Comparison of ENCODE assay signal across 1 cellular context in genomic region chr12:56116267-56117081, GRCh38.
TF ChIP-seq lines count a peak whose summit lies in the region.

Gene RPL41 (plus strand): TSS chr12:56116633.

TF ChIP-seq in HepG2, 621 proteins besides CTCF, POLR2A, EP300 and RAD21 (continued from another document and continues in another):
- TF ChIP-seq ZNF280D (CRISPR knock-in tag; IDR thresholded peaks at IDR 0.05) (no peak), ZNF136 (CRISPR knock-in tag; IDR thresholded peaks at IDR 0.05; ENCODE audit: low read depth) (no peak), RBFOX2 (IDR thresholded peaks at IDR 0.05; ENCODE audit: low read depth, low read length) (peak; percentile 77), ZNF737 (CRISPR knock-in tag; IDR thresholded peaks at IDR 0.05; ENCODE audit: borderline replicate concordance) (no peak), DMAP1 (CRISPR knock-in tag; IDR thresholded peaks at IDR 0.05) (peak; percentile 95), UBTF (CRISPR knock-in tag; IDR thresholded peaks at IDR 0.05) (peak; percentile 42; the same call in 1 of the 2 replicates), ATF7 (IDR thresholded peaks at IDR 0.05) (no peak), ATF7 (CRISPR knock-in tag; IDR thresholded peaks at IDR 0.05) (peak; percentile 71; the same call in 1 of the 2 replicates), ZNF740 (CRISPR knock-in tag; IDR thresholded peaks at IDR 0.05) (peak; percentile 99), ZHX1 (CRISPR knock-in tag; IDR thresholded peaks at IDR 0.05; ENCODE audit: low read depth) (0 out of 2 replicates have a peak, but pooled peaks have one; percentile 67), THYN1 (CRISPR knock-in tag; IDR thresholded peaks at IDR 0.05; ENCODE audit: borderline replicate concordance, low read depth) (no peak), FOXM1 (CRISPR knock-in tag; IDR thresholded peaks at IDR 0.05) (no peak), MEIS1 (CRISPR knock-in tag; IDR thresholded peaks at IDR 0.05; ENCODE audit: borderline replicate concordance) (no peak; the same call in none of the 2 replicates), DPF2 (CRISPR knock-in tag; IDR thresholded peaks at IDR 0.05; ENCODE audit: borderline replicate concordance, low read depth) (no peak), CAMTA2 (CRISPR knock-in tag; IDR thresholded peaks at IDR 0.05; ENCODE audit: borderline replicate concordance) (no peak), ZNF788 (CRISPR knock-in tag; IDR thresholded peaks at IDR 0.05; ENCODE audit: borderline replicate concordance) (peak; percentile 42; the same call in 1 of the 2 replicates), CHD2 (IDR thresholded peaks at IDR 0.05; ENCODE audit: low read depth, low read length) (no peak), ATM (IDR thresholded peaks at IDR 0.05; ENCODE audit: borderline replicate concordance) (no peak), PRPF4 (IDR thresholded peaks at IDR 0.05; ENCODE audit: low read depth, low read length, poor library complexity, severe bottlenecking) (peak; percentile 12), GMEB2 (CRISPR knock-in tag; IDR thresholded peaks at IDR 0.05; ENCODE audit: low read depth) (peak; percentile 44; the same call in 1 of the 2 replicates), ZHX2 (IDR thresholded peaks at IDR 0.05; ENCODE audit: low read depth) (peak; percentile 87), ZHX2 (CRISPR knock-in tag; IDR thresholded peaks at IDR 0.05; ENCODE audit: borderline replicate concordance) (0 out of 2 replicates have a peak, but pooled peaks have one; percentile 80)
- TF ChIP-seq, protein P1, sequence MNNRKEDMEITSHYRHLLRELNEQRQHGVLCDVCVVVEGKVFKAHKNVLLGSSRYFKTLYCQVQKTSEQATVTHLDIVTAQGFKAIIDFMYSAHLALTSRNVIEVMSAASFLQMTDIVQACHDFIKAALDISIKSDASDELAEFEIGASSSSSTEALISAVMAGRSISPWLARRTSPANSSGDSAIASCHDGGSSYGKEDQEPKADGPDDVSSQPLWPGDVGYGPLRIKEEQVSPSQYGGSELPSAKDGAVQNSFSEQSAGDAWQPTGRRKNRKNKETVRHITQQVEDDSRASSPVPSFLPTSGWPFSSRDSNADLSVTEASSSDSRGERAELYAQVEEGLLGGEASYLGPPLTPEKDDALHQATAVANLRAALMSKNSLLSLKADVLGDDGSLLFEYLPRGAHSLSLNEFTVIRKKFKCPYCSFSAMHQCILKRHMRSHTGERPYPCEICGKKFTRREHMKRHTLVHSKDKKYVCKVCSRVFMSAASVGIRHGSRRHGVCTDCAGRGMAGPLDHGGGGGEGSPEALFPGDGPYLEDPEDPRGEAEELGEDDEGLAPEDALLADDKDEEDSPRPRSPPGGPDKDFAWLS (CRISPR knock-in tag; IDR thresholded peaks at IDR 0.05; ENCODE audit: borderline replicate concordance), result no peak
- TF ChIP-seq, protein P2, sequence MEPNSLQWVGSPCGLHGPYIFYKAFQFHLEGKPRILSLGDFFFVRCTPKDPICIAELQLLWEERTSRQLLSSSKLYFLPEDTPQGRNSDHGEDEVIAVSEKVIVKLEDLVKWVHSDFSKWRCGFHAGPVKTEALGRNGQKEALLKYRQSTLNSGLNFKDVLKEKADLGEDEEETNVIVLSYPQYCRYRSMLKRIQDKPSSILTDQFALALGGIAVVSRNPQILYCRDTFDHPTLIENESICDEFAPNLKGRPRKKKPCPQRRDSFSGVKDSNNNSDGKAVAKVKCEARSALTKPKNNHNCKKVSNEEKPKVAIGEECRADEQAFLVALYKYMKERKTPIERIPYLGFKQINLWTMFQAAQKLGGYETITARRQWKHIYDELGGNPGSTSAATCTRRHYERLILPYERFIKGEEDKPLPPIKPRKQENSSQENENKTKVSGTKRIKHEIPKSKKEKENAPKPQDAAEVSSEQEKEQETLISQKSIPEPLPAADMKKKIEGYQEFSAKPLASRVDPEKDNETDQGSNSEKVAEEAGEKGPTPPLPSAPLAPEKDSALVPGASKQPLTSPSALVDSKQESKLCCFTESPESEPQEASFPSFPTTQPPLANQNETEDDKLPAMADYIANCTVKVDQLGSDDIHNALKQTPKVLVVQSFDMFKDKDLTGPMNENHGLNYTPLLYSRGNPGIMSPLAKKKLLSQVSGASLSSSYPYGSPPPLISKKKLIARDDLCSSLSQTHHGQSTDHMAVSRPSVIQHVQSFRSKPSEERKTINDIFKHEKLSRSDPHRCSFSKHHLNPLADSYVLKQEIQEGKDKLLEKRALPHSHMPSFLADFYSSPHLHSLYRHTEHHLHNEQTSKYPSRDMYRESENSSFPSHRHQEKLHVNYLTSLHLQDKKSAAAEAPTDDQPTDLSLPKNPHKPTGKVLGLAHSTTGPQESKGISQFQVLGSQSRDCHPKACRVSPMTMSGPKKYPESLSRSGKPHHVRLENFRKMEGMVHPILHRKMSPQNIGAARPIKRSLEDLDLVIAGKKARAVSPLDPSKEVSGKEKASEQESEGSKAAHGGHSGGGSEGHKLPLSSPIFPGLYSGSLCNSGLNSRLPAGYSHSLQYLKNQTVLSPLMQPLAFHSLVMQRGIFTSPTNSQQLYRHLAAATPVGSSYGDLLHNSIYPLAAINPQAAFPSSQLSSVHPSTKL (CRISPR knock-in tag; IDR thresholded peaks at IDR 0.05), result peak; percentile 52; the same call in 1 of the 2 replicates
- TF ChIP-seq, protein P3, sequence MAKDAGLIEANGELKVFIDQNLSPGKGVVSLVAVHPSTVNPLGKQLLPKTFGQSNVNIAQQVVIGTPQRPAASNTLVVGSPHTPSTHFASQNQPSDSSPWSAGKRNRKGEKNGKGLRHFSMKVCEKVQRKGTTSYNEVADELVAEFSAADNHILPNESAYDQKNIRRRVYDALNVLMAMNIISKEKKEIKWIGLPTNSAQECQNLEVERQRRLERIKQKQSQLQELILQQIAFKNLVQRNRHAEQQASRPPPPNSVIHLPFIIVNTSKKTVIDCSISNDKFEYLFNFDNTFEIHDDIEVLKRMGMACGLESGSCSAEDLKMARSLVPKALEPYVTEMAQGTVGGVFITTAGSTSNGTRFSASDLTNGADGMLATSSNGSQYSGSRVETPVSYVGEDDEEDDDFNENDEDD (CRISPR knock-in tag; IDR thresholded peaks at IDR 0.05; ENCODE audit: borderline replicate concordance), result peak; percentile 67; the same call in 1 of the 2 replicates
